Comparison of ENCODE assay signal across 13 cellular contexts in genomic region chr9:6381477-6382012, GRCh38. TPM values are rescaled to one million over a fixed set of nuclear protein-coding genes. Genes with fewer than 3 reads are reported as not detected.
"Had no signal": no experiment of that assay in that cellular context is flagged by ENCODE, and none has a peak within 500 bp of the region (broad histone marks: within the 10 kb centered on the region; RNA-seq: fewer than 3 reads in every experiment).

No MANE protein-coding gene starts in this region.

RNA-seq across cellular contexts. Expression of gene TPD52L3, which starts 53.4 kb away (rescaled TPM):
- total RNA-seq: stomach, subcutaneous adipose tissue, suprapubic skin, temporal lobe, tibial nerve, transverse colon, upper lobe of left lung, upper lobe of right lung, ureter, urinary bladder, uterus, vagina had no signal
- polyA plus RNA-seq: stomach, thymus, urinary bladder had no signal
